Comparison of ENCODE assay signal across 19 cellular contexts in the genomic region with DNA sequence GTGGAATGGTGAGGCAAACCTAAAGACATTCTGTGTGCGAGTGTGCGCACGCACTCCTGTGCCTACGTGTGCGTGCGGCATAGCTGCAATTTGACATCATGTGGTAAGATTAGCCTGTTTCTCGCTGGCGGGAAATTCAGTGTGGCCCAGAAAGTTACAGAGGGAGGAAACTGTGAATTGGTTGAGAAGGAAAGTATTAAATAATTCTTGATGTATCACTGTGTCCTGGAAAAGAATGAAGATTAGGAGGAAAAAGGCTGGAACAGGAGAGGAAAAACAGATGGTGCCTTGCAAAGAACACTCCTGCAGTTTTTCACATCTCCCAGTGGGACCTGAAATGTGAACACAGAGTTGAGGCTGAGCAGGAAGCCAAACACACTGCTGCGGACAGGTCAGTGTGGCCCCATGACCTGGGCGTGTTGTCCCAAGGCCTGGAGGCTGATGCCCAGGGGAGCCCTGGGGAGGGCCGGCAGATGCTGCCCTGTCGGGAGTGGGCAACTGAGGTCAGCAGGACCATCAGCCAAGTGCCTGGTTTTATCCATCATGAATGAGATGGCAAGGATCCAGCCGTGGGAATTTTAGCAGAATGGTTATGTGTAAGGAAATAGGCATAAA.
"Had no signal": no experiment of that assay in that cellular context is flagged by ENCODE, and none has a peak within 500 bp of the region (broad histone marks: within the 10 kb centered on the region; RNA-seq: fewer than 3 reads in every experiment).

No MANE protein-coding gene starts in this region.

- H3K27ac Mint-ChIP-seq: activated CD4-positive, alpha-beta memory T cell treated with anti-CD3 and anti-CD28 coated beads, Interleukin-2, amount 10 ng/mL, durations not matched to agents 7 days and 5 days; activated naive CD8-positive, alpha-beta T cell; dendritic cell treated with granulocyte-macrophage colony-stimulating factor and Interleukin-4, amounts not matched to agents 40 ng/mL and 50 ng/mL, for 4 days; effector memory CD8-positive, alpha-beta T cell; memory B cell; natural killer cell; stimulated activated naive B cell treated with anti-CD40 and anti-IgM and Interleukin-4, amounts not matched to agents 10 μg/mL and 1 μg/mL and 100 μg/mL, for 72 hours; WTC11 had no signal

- H3K9me3 Mint-ChIP-seq: activated CD4-positive, alpha-beta memory T cell treated with anti-CD3 and anti-CD28 coated beads, Interleukin-2, amount 10 ng/mL, durations not matched to agents 7 days and 5 days; activated T-cell treated with anti-CD3 and anti-CD28 coated beads, Interleukin-2, amount 50 U/mL, for 4 hours; dendritic cell treated with granulocyte-macrophage colony-stimulating factor and Interleukin-4, amounts not matched to agents 40 ng/mL and 50 ng/mL, for 4 days; effector memory CD8-positive, alpha-beta T cell; memory B cell; natural killer cell; WTC11 had no signal

- H3K27ac ChIP-seq: tibial artery, vagina had no signal

- H3K27me3 ChIP-seq: tibial artery, vagina had no signal

- DNase-seq: activated CD4-positive, alpha-beta memory T cell treated with anti-CD3 and anti-CD28 coated beads, Interleukin-2, amount 10 ng/mL, durations not matched to agents 7 days and 5 days; activated CD4-positive, alpha-beta T cell treated with anti-CD3 and anti-CD28 coated beads for 4 hours; activated gamma-delta T cell; activated T-cell treated with anti-CD3 and anti-CD28 coated beads, Interleukin-2, amount 50 U/mL, for 4 hours; amygdala; effector memory CD8-positive, alpha-beta T cell; natural killer cell; occipital lobe; stimulated activated CD4-positive, alpha-beta T cell treated with anti-CD3 and anti-CD28 coated beads, Interleukin-4, amount 100 ng/mL, for 1 hour; stimulated activated naive B cell treated with anti-CD40 and anti-IgM and Interleukin-4, amounts not matched to agents 10 μg/mL and 1 μg/mL and 100 μg/mL, for 72 hours; T-helper 2 cell; tibial artery had no signal

- H3K27me3 Mint-ChIP-seq: activated CD4-positive, alpha-beta memory T cell treated with anti-CD3 and anti-CD28 coated beads, Interleukin-2, amount 10 ng/mL, durations not matched to agents 7 days and 5 days; dendritic cell treated with granulocyte-macrophage colony-stimulating factor and Interleukin-4, amounts not matched to agents 40 ng/mL and 50 ng/mL, for 4 days had no signal

- H3K36me3 Mint-ChIP-seq: activated naive CD8-positive, alpha-beta T cell; memory B cell; natural killer cell; stimulated activated naive B cell treated with anti-CD40 and anti-IgM and Interleukin-4, amounts not matched to agents 10 μg/mL and 1 μg/mL and 100 μg/mL, for 72 hours; WTC11 had no signal

- H3K4me1 Mint-ChIP-seq: activated CD4-positive, alpha-beta memory T cell treated with anti-CD3 and anti-CD28 coated beads, Interleukin-2, amount 10 ng/mL, durations not matched to agents 7 days and 5 days; memory B cell; natural killer cell had no signal

- H3K4me1 ChIP-seq: tibial artery, vagina had no signal

- ATAC-seq: activated T-cell treated with anti-CD3 and anti-CD28 coated beads, Interleukin-2, amount 50 U/mL, for 4 hours; effector memory CD8-positive, alpha-beta T cell; left lobe of liver; mucosa of descending colon; natural killer cell; stimulated activated naive B cell treated with anti-CD40 and anti-IgM and Interleukin-4, amounts not matched to agents 10 μg/mL and 1 μg/mL and 100 μg/mL, for 72 hours; WTC11 had no signal

- H3K9me3 ChIP-seq: mucosa of descending colon, tibial artery, vagina had no signal

- H3K36me3 ChIP-seq: tibial artery, vagina had no signal

- H3K4me3 Mint-ChIP-seq: activated CD4-positive, alpha-beta memory T cell treated with anti-CD3 and anti-CD28 coated beads, Interleukin-2, amount 10 ng/mL, durations not matched to agents 7 days and 5 days; activated naive CD8-positive, alpha-beta T cell; activated T-cell treated with anti-CD3 and anti-CD28 coated beads, Interleukin-2, amount 50 U/mL, for 4 hours; dendritic cell treated with granulocyte-macrophage colony-stimulating factor and Interleukin-4, amounts not matched to agents 40 ng/mL and 50 ng/mL, for 4 days; effector memory CD8-positive, alpha-beta T cell; memory B cell; natural killer cell; stimulated activated naive B cell treated with anti-CD40 and anti-IgM and Interleukin-4, amounts not matched to agents 10 μg/mL and 1 μg/mL and 100 μg/mL, for 72 hours; WTC11 had no signal

- H3K4me3 ChIP-seq: mucosa of descending colon, tibial artery, vagina had no signal
